Comparison of ENCODE assay signal across 8 cellular contexts in genomic region chr6:83708546-83708969, GRCh38. TPM values are rescaled to one million over a fixed set of nuclear protein-coding genes. Genes with fewer than 3 reads are reported as not detected.
DNase-seq lines count a peak whose midpoint lies in the region; ATAC-seq and TF ChIP-seq lines count a peak whose summit lies in the region.

No MANE protein-coding gene starts in this region.

- TF ChIP-seq POLR2A in IMR-90 (IDR thresholded peaks at IDR 0.05; ENCODE audit: low read depth, low read length) = no peak

- no peak overlapping the region for H3K18ac ChIP-seq in IMR-90 (ENCODE audit: low read depth, low read length)

- no peaks in the 10 kb centered on the region for H3K9me1 ChIP-seq in IMR-90 (ENCODE audit: insufficient read depth, low read length)

- no peak overlapping the region for H3K4ac ChIP-seq in IMR-90 (ENCODE audit: low read depth, low read length)

- no peak overlapping the region for H3K9ac ChIP-seq in IMR-90 (ENCODE audit: low read depth, low read length)

- H3K27me3 ChIP-seq in IMR-90 (ENCODE audit: control insufficient read depth, insufficient read depth, low read length) (peaks cover 26% of the 10 kb centered on the region), dorsolateral prefrontal cortex (no peaks in the 10 kb centered on the region)

- 4% methylated on average over 22 of the region's 52 CpGs; no CpG with 5 or more reads in 1 of the 2 experiments for WGBS in IMR-90 (ENCODE audit: extremely low coverage in 2 of 2, insufficient read length in 1 of 2), 2 experiments

- no TSS peak for BruUV-seq in IMR-90 (replicated peaks; lab: Mats Ljungman, UMichigan)

- H2BK20ac ChIP-seq in IMR-90 (ENCODE audit: low read depth, low read length) = no peak overlapping the region

- no peak overlapping the region for H3K27ac ChIP-seq in IMR-90 (ENCODE audit: insufficient read depth, low read length)
- peak overlapping the region in 58 of 59 donors; percentile 42 to 93 (median 83) for H3K27ac ChIP-seq in dorsolateral prefrontal cortex

- H3K56ac ChIP-seq in IMR-90 (ENCODE audit: extremely low read depth, insufficient read depth, low read length) = no peak overlapping the region

- no peak for TF ChIP-seq RAD21 in IMR-90 (IDR thresholded peaks at IDR 0.05; ENCODE audit: low read length)

- TF ChIP-seq CTCF in IMR-90 (conservative IDR thresholded peaks at IDR 0.05; ENCODE audit: low read depth, low read length) (no peak), dorsolateral prefrontal cortex (IDR thresholded peaks at IDR 0.05 in 54 of 56, conservative IDR thresholded peaks at IDR 0.05 in 2 of 56; ENCODE audit: low read depth in 1 of 56, partially characterized antibody in 56 of 56) (no peak)

- in situ Hi-C loops in IMR-90 (cut with MboI; ENCODE audit: low sequenced_read_pairs) = no loop called here

- no peaks in the 10 kb centered on the region for H3K4me1 ChIP-seq in IMR-90 (ENCODE audit: control insufficient read depth, insufficient read depth, low read length)

- CTCF ChIA-PET in IMR-90 (lab: Yijun Ruan, JAX) = no interaction called here

- no peak overlapping the region for H2AK9ac ChIP-seq in IMR-90 (replicated peaks; ENCODE audit: low read depth, low read length, poor library complexity)

- H3K79me1 ChIP-seq in IMR-90 (ENCODE audit: low read depth in 1 of 2, low read length in 2 of 2) = no peaks in the 10 kb centered on the region

- H3K4me3 ChIP-seq in IMR-90 (ENCODE audit: insufficient read depth, low read depth, low read length) (peak overlapping the region; percentile 34; the same call in 1 of the 2 replicates), dorsolateral prefrontal cortex (peak overlapping the region; percentile 53 to 91 (median 78))

- no peak overlapping the region for H2BK5ac ChIP-seq in IMR-90 (ENCODE audit: low read depth, low read length, poor library complexity, severe bottlenecking)

- H4K91ac ChIP-seq in IMR-90 (ENCODE audit: insufficient read depth, low read depth, low read length) = no peak overlapping the region

- no peak overlapping the region for H4K8ac ChIP-seq in IMR-90 (ENCODE audit: low read depth in 2 of 2, low read length in 2 of 2)

- H2BK120ac ChIP-seq in IMR-90 (ENCODE audit: low read depth, low read length) = no peak overlapping the region

- H2AFZ ChIP-seq in IMR-90 (replicated peaks; ENCODE audit: low read length, poor library complexity) = peak overlapping the region; percentile 83

- dilution Hi-C loops in IMR-90 (cut with HindIII; ENCODE audit: low sequenced_read_pairs, unreplicated experiment) = no loop called here

- peaks cover 5% of the 10 kb centered on the region for H3K9me3 ChIP-seq in IMR-90 (ENCODE audit: control insufficient read depth, insufficient read depth, low read length)

- no peaks in the 10 kb centered on the region for H3K36me3 ChIP-seq in IMR-90 (ENCODE audit: control insufficient read depth, insufficient read depth, low read length)

- DNase-seq in D341Med (ENCODE audit: low spot score) = peak; percentile 86
- DNase-seq in IMR-90 = no peak
- DNase-seq in dorsolateral prefrontal cortex = peak in 7 of 10 donors; percentile 22 to 59 (median 44)
- DNase-seq in myocyte (ENCODE audit: low read depth) = peak; percentile 13
- no peak for DNase-seq in RKO (ENCODE audit: low spot score)
- no peak for DNase-seq in NCI-H187 treated with DMSO at 0.1 percent for 48 hours (lab: John Stamatoyannopoulos, UW)

- H4K5ac ChIP-seq in IMR-90 (ENCODE audit: low read depth, low read length) = no peak overlapping the region

- no peak overlapping the region for H2AK5ac ChIP-seq in IMR-90 (ENCODE audit: low read depth, low read length)

- POLR2A ChIA-PET in IMR-90 (lab: Charles Lee; ENCODE audit: unreplicated experiment) = no interaction called here

- no peak overlapping the region for H3K23ac ChIP-seq in IMR-90 (ENCODE audit: low read depth, low read length)

- intact Hi-C loops in IMR-90 (cut with micrococcal nuclease) (no loop called here), dorsolateral prefrontal cortex (cut with DNase I) (loop anchor here (2.0 to 5.0 kb wide), 3 partner anchors 144 to 519 kb away; partner anchors contain the start of genes CEP162 (in 1 of the 2), CYB5R4 (in 1 of the 2) and RIPPLY2 (in 1 of the 2))

- no peaks in the 10 kb centered on the region for H4K20me1 ChIP-seq in IMR-90 (ENCODE audit: insufficient read depth, low read length)

- H3K4me2 ChIP-seq in IMR-90 (ENCODE audit: low read depth, low read length) = peak overlapping the region; percentile 62; the same call in 1 of the 2 replicates

- peak; percentile 83 for ATAC-seq in IMR-90 (ENCODE audit: low read depth)
- ATAC-seq in HG03280 (IDR thresholded peaks at IDR 0.05; ENCODE audit: unreplicated experiment) = no peak
- no peak for ATAC-seq in GM21528 (IDR thresholded peaks at IDR 0.05; ENCODE audit: low FRiP score, unreplicated experiment)

- no peak overlapping the region for H3K14ac ChIP-seq in IMR-90 (replicated peaks; ENCODE audit: low read depth, low read length)

- no peak overlapping the region for H2BK15ac ChIP-seq in IMR-90 (ENCODE audit: low read depth, low read length)

TF ChIP-seq in IMR-90, 13 proteins besides CTCF, POLR2A, EP300 and RAD21:
- TF ChIP-seq RCOR1 (IDR thresholded peaks at IDR 0.05; ENCODE audit: insufficient replicate concordance, low read length) (no peak), BHLHE40 (IDR thresholded peaks at IDR 0.05; ENCODE audit: low read depth, low read length) (no peak), FOS (IDR thresholded peaks at IDR 0.05; ENCODE audit: low read depth, low read length) (no peak), SMC3 (IDR thresholded peaks at IDR 0.05; ENCODE audit: low read depth, low read length) (no peak), MAZ (IDR thresholded peaks at IDR 0.05; ENCODE audit: borderline replicate concordance, low read depth, low read length) (no peak), NFE2L2 (IDR thresholded peaks at IDR 0.05; ENCODE audit: low read depth, low read length) (no peak), CEBPB (IDR thresholded peaks at IDR 0.05; ENCODE audit: low read depth, low read length) (no peak), MXI1 (IDR thresholded peaks at IDR 0.05; ENCODE audit: borderline replicate concordance, low read depth, low read length) (no peak), CHD1 (IDR thresholded peaks at IDR 0.05; ENCODE audit: low read depth, low read length) (no peak), RFX5 (IDR thresholded peaks at IDR 0.05; ENCODE audit: low read depth, low read length) (no peak), MAFK (IDR thresholded peaks at IDR 0.05; ENCODE audit: low read depth, low read length) (no peak), ELK1 (IDR thresholded peaks at IDR 0.05; ENCODE audit: borderline replicate concordance, low read depth, low read length) (no peak)
- TF ChIP-seq, protein P1, sequence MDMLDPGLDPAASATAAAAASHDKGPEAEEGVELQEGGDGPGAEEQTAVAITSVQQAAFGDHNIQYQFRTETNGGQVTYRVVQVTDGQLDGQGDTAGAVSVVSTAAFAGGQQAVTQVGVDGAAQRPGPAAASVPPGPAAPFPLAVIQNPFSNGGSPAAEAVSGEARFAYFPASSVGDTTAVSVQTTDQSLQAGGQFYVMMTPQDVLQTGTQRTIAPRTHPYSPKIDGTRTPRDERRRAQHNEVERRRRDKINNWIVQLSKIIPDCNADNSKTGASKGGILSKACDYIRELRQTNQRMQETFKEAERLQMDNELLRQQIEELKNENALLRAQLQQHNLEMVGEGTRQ (IDR thresholded peaks at IDR 0.05; ENCODE audit: low read depth, low read length) = no peak

RNA-seq across cellular contexts. Expression of gene SNAP91, which starts 0.3 kb away (rescaled TPM):
- total RNA-seq in IMR-90 (2012; rRNA removed) (not detected in 2 replicates), dorsolateral prefrontal cortex (100 to 1,000 TPM in 117 of 120 experiments, 10 to 100 TPM in 3; 75.1 to 334 (median 237) TPM), myocyte (0.19 TPM in 1 of 2 replicates, not detected in the other)
- not detected in 2 replicates for polyA plus RNA-seq in IMR-90 (2012; rRNA removed)
- not detected in 2 replicates for polyA plus RNA-seq in IMR-90 (2012; cell fraction: cytosol; rRNA removed)
- not detected in 2 replicates for polyA plus RNA-seq in IMR-90 (2012; cell fraction: nucleus; rRNA removed; ENCODE audit: low replicate concordance)
- 0.11 TPM for polyA plus RNA-seq in myocyte (2012)

Comparison
In these comparisons a context has a peak if more than half of its experiments do, and no peak if none do; other contexts are left out.
1. DNase-seq: peak in D341Med (single experiment), dorsolateral prefrontal cortex (7 of 10) and myocyte (single experiment); none in IMR-90 (single experiment), RKO (single experiment) and NCI-H187 treated with DMSO at 0.1 percent for 48 hours (single experiment).
2. RNA of gene SNAP91, which starts 0.3 kb away (total RNA-seq): 75.1 to 334 TPM in dorsolateral prefrontal cortex; 0.19 TPM in myocyte and not detected in IMR-90; every median in the first group is over 10 times any median in the second.